Comparison of ENCODE assay signal across 19 cellular contexts in the genomic region with DNA sequence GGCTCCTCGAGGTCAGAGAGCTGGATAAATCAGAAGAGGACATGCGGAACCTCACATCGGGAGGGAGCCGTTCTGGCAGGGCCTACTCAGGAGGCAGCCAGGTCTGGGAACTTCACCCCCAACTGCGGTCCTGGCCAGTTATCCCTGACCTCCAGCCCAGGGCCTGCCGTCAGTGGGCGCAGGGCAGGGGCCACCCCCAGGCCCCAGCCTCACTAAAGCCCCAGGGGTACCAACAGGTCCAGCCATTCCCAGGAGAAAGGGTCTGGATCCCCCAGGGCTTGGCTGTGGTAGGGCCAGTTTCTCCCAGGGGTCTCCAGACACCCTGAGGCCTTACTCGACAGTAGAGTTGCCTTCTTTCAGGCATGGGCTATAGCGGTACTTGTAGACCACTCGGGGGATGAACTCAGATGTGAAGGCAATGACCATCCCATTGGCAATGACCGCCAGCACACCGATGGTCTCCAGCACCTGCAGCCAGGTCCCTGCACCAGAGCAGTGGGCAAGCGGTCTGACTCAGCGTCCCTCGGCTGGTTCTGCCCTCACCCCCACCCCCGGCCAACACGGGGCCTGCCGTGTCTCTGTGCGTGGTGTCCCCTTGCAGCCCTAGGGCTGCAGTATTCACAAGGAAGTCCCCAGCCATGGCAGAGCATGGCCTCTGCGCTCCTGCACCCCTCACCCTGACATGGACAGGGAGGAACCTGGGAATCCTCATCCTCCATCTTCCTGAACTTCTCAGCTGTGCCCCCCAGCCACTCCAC. TPM values are rescaled to one million over a fixed set of nuclear protein-coding genes. Genes with fewer than 3 reads are reported as not detected.
DNase-seq lines count a peak whose midpoint lies in the region; ATAC-seq lines count a peak whose summit lies in the region.
"Had no signal": no experiment of that assay in that cellular context is flagged by ENCODE, and none has a peak within 500 bp of the region (broad histone marks: within the 10 kb centered on the region; RNA-seq: fewer than 3 reads in every experiment).

No MANE protein-coding gene starts in this region.

- H3K23ac ChIP-seq in neuronal stem cell (ENCODE audit: low read depth, low read length, poor library complexity): no peak overlapping the region

- H3K27ac Mint-ChIP-seq in activated T-cell treated with anti-CD3 and anti-CD28 coated beads, Interleukin-2, amount 50 U/mL, for 24 hours: no peak overlapping the region
- no peak overlapping the region for H3K27ac Mint-ChIP-seq in activated T-cell treated with anti-CD3 and anti-CD28 coated beads, Interleukin-2, amount 50 U/mL, for 72 hours
- H3K27ac Mint-ChIP-seq in CD4-positive, CD25-positive, alpha-beta regulatory T cell: peak overlapping the region in 2 of 3 donors; percentile 9 to 36
- H3K27ac Mint-ChIP-seq in activated T-helper 1 cell treated with anti-CD3 and anti-CD28 coated beads, Interleukin-12 subunit alpha, Interleukin-12 subunit beta, Interleukin-2, Interleukin-4 antibody, amounts not matched to agents 30 ng/mL and 10 ng/mL and 1 ng/mL, durations not matched to agents 14 hours and 24 hours and 36 hours: no peak overlapping the region

- intact Hi-C loops in activated T-helper 1 cell treated with anti-CD3 and anti-CD28 coated beads, Interleukin-12 subunit alpha, Interleukin-12 subunit beta, Interleukin-2, Interleukin-4 antibody, amounts not matched to agents 30 ng/mL and 10 ng/mL and 1 ng/mL, durations not matched to agents 14 hours and 24 hours and 36 hours (cut with micrococcal nuclease): loop anchor here (5.0 kb wide), 1 partner anchor 107 kb away; a partner anchor contains a TSS

- H3K27me3 Mint-ChIP-seq in activated T-cell treated with anti-CD3 and anti-CD28 coated beads, Interleukin-2, amount 50 U/mL, for 24 hours: no peaks in the 10 kb centered on the region
- no peaks in the 10 kb centered on the region for H3K27me3 Mint-ChIP-seq in activated T-cell treated with anti-CD3 and anti-CD28 coated beads, Interleukin-2, amount 50 U/mL, for 72 hours (ENCODE audit: low read depth)
- H3K27me3 Mint-ChIP-seq in CD4-positive, CD25-positive, alpha-beta regulatory T cell: no peaks in the 10 kb centered on the region
- no peaks in the 10 kb centered on the region for H3K27me3 Mint-ChIP-seq in activated T-helper 1 cell treated with anti-CD3 and anti-CD28 coated beads, Interleukin-12 subunit alpha, Interleukin-12 subunit beta, Interleukin-2, Interleukin-4 antibody, amounts not matched to agents 30 ng/mL and 10 ng/mL and 1 ng/mL, durations not matched to agents 14 hours and 24 hours and 36 hours (ENCODE audit: insufficient read depth)

- peak overlapping the region; percentile 48 for H3K18ac ChIP-seq in neuronal stem cell (ENCODE audit: low read length)

- DNase-seq in activated T-cell treated with anti-CD3 and anti-CD28 coated beads, Interleukin-2, amount 50 U/mL, for 24 hours: peak; percentile 28
- DNase-seq in activated T-cell treated with anti-CD3 and anti-CD28 coated beads, Interleukin-2, amount 50 U/mL, for 72 hours: no peak
- no peak for DNase-seq in CD4-positive, CD25-positive, alpha-beta regulatory T cell
- DNase-seq in activated T-helper 1 cell treated with anti-CD3 and anti-CD28 coated beads, Interleukin-12 subunit alpha, Interleukin-12 subunit beta, Interleukin-2, Interleukin-4 antibody, amounts not matched to agents 30 ng/mL and 10 ng/mL and 1 ng/mL, durations not matched to agents 14 hours and 24 hours and 36 hours (ENCODE audit: low spot score): no peak
- DNase-seq in neuronal stem cell (ENCODE audit: low spot score) (no peak), DMS79 (lab: John Stamatoyannopoulos, UW) (no peak)
- DNase-seq: 8988T, DMS53, Karpas-422, NCI-H1417 treated with DMSO at 0.1 percent for 48 hours, NCI-H1930, NCI-H345, NCI-H524 treated with DMSO at 0.1 percent for 48 hours, PC-3, SJCRH30 had no signal

- H3K4me1 ChIP-seq in CD4-positive, CD25-positive, alpha-beta regulatory T cell (ENCODE audit: control insufficient read depth, insufficient read depth, low read length, poor library complexity, severe bottlenecking): peaks cover 18% of the 10 kb centered on the region
- H3K4me1 ChIP-seq in neuronal stem cell (ENCODE audit: control insufficient read depth in 2 of 2, insufficient read depth in 1 of 2, low read depth in 1 of 2, low read length in 2 of 2): peaks cover 0 to 7% of the 10 kb centered on the region in 2 donors
- H3K4me1 ChIP-seq: SJCRH30 had no signal

- H2BK5ac ChIP-seq in neuronal stem cell (ENCODE audit: low read length): no peak overlapping the region

- H4K8ac ChIP-seq in neuronal stem cell (ENCODE audit: low read depth, low read length): peak overlapping the region; percentile 48

- H2BK12ac ChIP-seq in neuronal stem cell (ENCODE audit: low read length): no peak overlapping the region

- no peak overlapping the region for H4K91ac ChIP-seq in neuronal stem cell (ENCODE audit: low read depth, low read length, poor library complexity)

- H3K4ac ChIP-seq in neuronal stem cell (ENCODE audit: low read length): no peak overlapping the region

- H2BK15ac ChIP-seq in neuronal stem cell (ENCODE audit: low read length): peak overlapping the region; percentile 9

- H3K79me1 ChIP-seq in neuronal stem cell (ENCODE audit: low read depth, low read length): no peaks in the 10 kb centered on the region

- H2AFZ ChIP-seq in neuronal stem cell (ENCODE audit: low read length): no peak overlapping the region

- peaks cover 1% of the 10 kb centered on the region for H3K36me3 Mint-ChIP-seq in activated T-cell treated with anti-CD3 and anti-CD28 coated beads, Interleukin-2, amount 50 U/mL, for 24 hours (ENCODE audit: low read depth)
- H3K36me3 Mint-ChIP-seq in activated T-cell treated with anti-CD3 and anti-CD28 coated beads, Interleukin-2, amount 50 U/mL, for 72 hours (ENCODE audit: insufficient read depth in 2 of 2): no peaks in the 10 kb centered on the region
- H3K36me3 Mint-ChIP-seq in CD4-positive, CD25-positive, alpha-beta regulatory T cell: peaks cover 8% of the 10 kb centered on the region
- peaks cover 10% of the 10 kb centered on the region for H3K36me3 Mint-ChIP-seq in activated T-helper 1 cell treated with anti-CD3 and anti-CD28 coated beads, Interleukin-12 subunit alpha, Interleukin-12 subunit beta, Interleukin-2, Interleukin-4 antibody, amounts not matched to agents 30 ng/mL and 10 ng/mL and 1 ng/mL, durations not matched to agents 14 hours and 24 hours and 36 hours (ENCODE audit: low read depth)

- no peaks in the 10 kb centered on the region for H3K36me3 ChIP-seq in CD4-positive, CD25-positive, alpha-beta regulatory T cell (ENCODE audit: control insufficient read depth, insufficient read depth, low read length)
- no peaks in the 10 kb centered on the region for H3K36me3 ChIP-seq in neuronal stem cell (replicated peaks in 1 of 2; ENCODE audit: control insufficient read depth in 2 of 2, insufficient read depth in 2 of 2, low read length in 2 of 2)
- H3K36me3 ChIP-seq: SJCRH30 had no signal

- no peak overlapping the region for H3K27ac ChIP-seq in CD4-positive, CD25-positive, alpha-beta regulatory T cell (ENCODE audit: insufficient read depth, low read length, poor library complexity, severe bottlenecking)
- no peak overlapping the region for H3K27ac ChIP-seq in neuronal stem cell (replicated peaks; ENCODE audit: low read length)
- H3K27ac ChIP-seq: RWPE1, SJCRH30 had no signal

- peak overlapping the region; percentile 89 for H3K14ac ChIP-seq in neuronal stem cell (ENCODE audit: low read length)

- H3K4me1 Mint-ChIP-seq in activated T-cell treated with anti-CD3 and anti-CD28 coated beads, Interleukin-2, amount 50 U/mL, for 24 hours (ENCODE audit: low read depth): peaks cover 21% of the 10 kb centered on the region
- peaks cover 19% of the 10 kb centered on the region for H3K4me1 Mint-ChIP-seq in activated T-cell treated with anti-CD3 and anti-CD28 coated beads, Interleukin-2, amount 50 U/mL, for 72 hours (ENCODE audit: low read depth)
- H3K4me1 Mint-ChIP-seq in CD4-positive, CD25-positive, alpha-beta regulatory T cell: peaks cover under 1 to 18% (median 8%) of the 10 kb centered on the region in 4 donors
- peaks cover 20% of the 10 kb centered on the region for H3K4me1 Mint-ChIP-seq in activated T-helper 1 cell treated with anti-CD3 and anti-CD28 coated beads, Interleukin-12 subunit alpha, Interleukin-12 subunit beta, Interleukin-2, Interleukin-4 antibody, amounts not matched to agents 30 ng/mL and 10 ng/mL and 1 ng/mL, durations not matched to agents 14 hours and 24 hours and 36 hours (ENCODE audit: low read depth)

- no CpG with 5 or more reads among the region's 20 CpGs for WGBS in neuronal stem cell (ENCODE audit: extremely low coverage in 2 of 2, insufficient read length in 2 of 2, insufficient replicate concordance in 1 of 2), 2 donors

- ATAC-seq in activated T-cell treated with anti-CD3 and anti-CD28 coated beads, Interleukin-2, amount 50 U/mL, for 72 hours (replicated peaks in 1 of 2): no peak
- ATAC-seq in CD4-positive, CD25-positive, alpha-beta regulatory T cell (ENCODE audit: low read depth in 2 of 2): no peak
- ATAC-seq in esophagus mucosa: no peak
- ATAC-seq in HG03469 (IDR thresholded peaks at IDR 0.05; ENCODE audit: unreplicated experiment): no peak
- ATAC-seq: PC-3 had no signal

- no peaks in the 10 kb centered on the region for H3K9me3 Mint-ChIP-seq in activated T-cell treated with anti-CD3 and anti-CD28 coated beads, Interleukin-2, amount 50 U/mL, for 24 hours
- H3K9me3 Mint-ChIP-seq in activated T-cell treated with anti-CD3 and anti-CD28 coated beads, Interleukin-2, amount 50 U/mL, for 72 hours: no peaks in the 10 kb centered on the region
- no peaks in the 10 kb centered on the region for H3K9me3 Mint-ChIP-seq in CD4-positive, CD25-positive, alpha-beta regulatory T cell
- H3K9me3 Mint-ChIP-seq in activated T-helper 1 cell treated with anti-CD3 and anti-CD28 coated beads, Interleukin-12 subunit alpha, Interleukin-12 subunit beta, Interleukin-2, Interleukin-4 antibody, amounts not matched to agents 30 ng/mL and 10 ng/mL and 1 ng/mL, durations not matched to agents 14 hours and 24 hours and 36 hours: no peaks in the 10 kb centered on the region

- H3K9me3 ChIP-seq in CD4-positive, CD25-positive, alpha-beta regulatory T cell (ENCODE audit: control insufficient read depth in 2 of 2, low read length in 2 of 2): no peaks in the 10 kb centered on the region
- H3K9me3 ChIP-seq in neuronal stem cell (replicated peaks in 1 of 2; ENCODE audit: control insufficient read depth in 2 of 2, insufficient read depth in 1 of 2, low read depth in 1 of 2, low read length in 2 of 2): peaks cover 0 to 3% of the 10 kb centered on the region in 2 donors
- H3K9me3 ChIP-seq: SJCRH30 had no signal

- H3K4me2 ChIP-seq in neuronal stem cell (ENCODE audit: insufficient read depth, low read length, poor library complexity, severe bottlenecking): no peak overlapping the region

- peak overlapping the region; percentile 75 for H2AK5ac ChIP-seq in neuronal stem cell (ENCODE audit: low read depth, low read length)

- H3K9ac ChIP-seq in neuronal stem cell (ENCODE audit: low read depth, low read length, poor library complexity): no peak overlapping the region

- H3K4me3 ChIP-seq in CD4-positive, CD25-positive, alpha-beta regulatory T cell (ENCODE audit: low read depth, low read length): no peak overlapping the region
- H3K4me3 ChIP-seq in neuronal stem cell (ENCODE audit: low read length in 2 of 2): no peak overlapping the region
- H3K4me3 ChIP-seq: SJCRH30 had no signal

- no peaks in the 10 kb centered on the region for H3K27me3 ChIP-seq in CD4-positive, CD25-positive, alpha-beta regulatory T cell (ENCODE audit: control insufficient read depth, insufficient read depth, low read length)
- H3K27me3 ChIP-seq in neuronal stem cell (ENCODE audit: control insufficient read depth in 3 of 3, insufficient read depth in 3 of 3, low read depth in 1 of 3, low read length in 3 of 3): peaks cover 15 to 60% (median 40%) of the 10 kb centered on the region in 3 experiments
- H3K27me3 ChIP-seq: SJCRH30 had no signal

- no peak overlapping the region for H3K4me3 Mint-ChIP-seq in activated T-cell treated with anti-CD3 and anti-CD28 coated beads, Interleukin-2, amount 50 U/mL, for 24 hours
- H3K4me3 Mint-ChIP-seq in activated T-cell treated with anti-CD3 and anti-CD28 coated beads, Interleukin-2, amount 50 U/mL, for 72 hours: no peak overlapping the region
- H3K4me3 Mint-ChIP-seq in CD4-positive, CD25-positive, alpha-beta regulatory T cell: peak overlapping the region; percentile 39 to 87 (median 57)
- H3K4me3 Mint-ChIP-seq in activated T-helper 1 cell treated with anti-CD3 and anti-CD28 coated beads, Interleukin-12 subunit alpha, Interleukin-12 subunit beta, Interleukin-2, Interleukin-4 antibody, amounts not matched to agents 30 ng/mL and 10 ng/mL and 1 ng/mL, durations not matched to agents 14 hours and 24 hours and 36 hours: peak overlapping the region; percentile 56

- H2BK120ac ChIP-seq in neuronal stem cell (ENCODE audit: low read depth, low read length): no peak overlapping the region

RNA-seq across cellular contexts. Expression of a gene that starts 4.6 kb away (rescaled TPM):
- 10 to 100 TPM; 59.3 to 68.4 TPM for total RNA-seq in activated T-cell treated with anti-CD3 and anti-CD28 coated beads, Interleukin-2, amount 50 U/mL, for 72 hours
- 387 TPM for total RNA-seq in CD4-positive, CD25-positive, alpha-beta regulatory T cell
- polyA plus RNA-seq in CD4-positive, CD25-positive, alpha-beta regulatory T cell: 100 to 1,000 TPM; 213 to 274 (median 220) TPM
- 38.3 and 43.9 TPM in 2 replicates for total RNA-seq in activated T-helper 1 cell treated with anti-CD3 and anti-CD28 coated beads, Interleukin-12 subunit alpha, Interleukin-12 subunit beta, Interleukin-2, Interleukin-4 antibody, amounts not matched to agents 30 ng/mL and 10 ng/mL and 1 ng/mL, durations not matched to agents 14 hours and 24 hours and 36 hours
- 15.1 TPM for polyA plus RNA-seq in neuronal stem cell (2013, experiment 1 of 2)
- polyA plus RNA-seq in neuronal stem cell (2013, experiment 2 of 2): 13.4 TPM
- total RNA-seq in esophagus mucosa: 15.4 TPM
- total RNA-seq: SJCRH30 had no signal

RNA-seq across cellular contexts. Expression of a gene that starts 22.4 kb away (rescaled TPM):
- 10 to 100 TPM; 34.3 to 56.5 TPM for total RNA-seq in activated T-cell treated with anti-CD3 and anti-CD28 coated beads, Interleukin-2, amount 50 U/mL, for 72 hours
- 153 TPM for total RNA-seq in CD4-positive, CD25-positive, alpha-beta regulatory T cell
- 10 to 100 TPM in 3 of 4 donors, 1 to 10 TPM in 1; 8.9 to 16.4 (median 12.3) TPM for polyA plus RNA-seq in CD4-positive, CD25-positive, alpha-beta regulatory T cell
- 33.1 and 33.8 TPM in 2 replicates for total RNA-seq in activated T-helper 1 cell treated with anti-CD3 and anti-CD28 coated beads, Interleukin-12 subunit alpha, Interleukin-12 subunit beta, Interleukin-2, Interleukin-4 antibody, amounts not matched to agents 30 ng/mL and 10 ng/mL and 1 ng/mL, durations not matched to agents 14 hours and 24 hours and 36 hours
- 2.8 TPM for polyA plus RNA-seq in neuronal stem cell (2013, experiment 1 of 2)
- polyA plus RNA-seq in neuronal stem cell (2013, experiment 2 of 2): 1.9 TPM
- total RNA-seq in esophagus mucosa: 12.8 TPM
- total RNA-seq: H4 had no signal

RNA-seq across cellular contexts. Expression of a gene that starts 25.4 kb away (rescaled TPM):
- 1 to 10 TPM in 1 of 2 donors, under 1 TPM in 1; 0.16 to 1.2 TPM for total RNA-seq in activated T-cell treated with anti-CD3 and anti-CD28 coated beads, Interleukin-2, amount 50 U/mL, for 72 hours
- 0.30 TPM for total RNA-seq in CD4-positive, CD25-positive, alpha-beta regulatory T cell
- under 1 TPM in 3 of 4 donors, not detected in 1; 0.09 to 0.75 (median 0.27) TPM for polyA plus RNA-seq in CD4-positive, CD25-positive, alpha-beta regulatory T cell
- not detected in 2 replicates for total RNA-seq in activated T-helper 1 cell treated with anti-CD3 and anti-CD28 coated beads, Interleukin-12 subunit alpha, Interleukin-12 subunit beta, Interleukin-2, Interleukin-4 antibody, amounts not matched to agents 30 ng/mL and 10 ng/mL and 1 ng/mL, durations not matched to agents 14 hours and 24 hours and 36 hours
- polyA plus RNA-seq in neuronal stem cell (2013, experiment 1 of 2): 0.40 TPM
- polyA plus RNA-seq in neuronal stem cell (2013, experiment 2 of 2): 0.40 TPM
- 359 TPM for total RNA-seq in esophagus mucosa
- total RNA-seq: SJCRH30 had no signal

RNA-seq across cellular contexts. Expression of a gene that starts 30.7 kb away (rescaled TPM):
- 10 to 100 TPM; 20.6 to 22.5 TPM for total RNA-seq in activated T-cell treated with anti-CD3 and anti-CD28 coated beads, Interleukin-2, amount 50 U/mL, for 72 hours
- 19.3 TPM for total RNA-seq in CD4-positive, CD25-positive, alpha-beta regulatory T cell
- polyA plus RNA-seq in CD4-positive, CD25-positive, alpha-beta regulatory T cell: 1 to 10 TPM; 6.1 to 8.3 (median 6.8) TPM
- 31.0 and 33.9 TPM in 2 replicates for total RNA-seq in activated T-helper 1 cell treated with anti-CD3 and anti-CD28 coated beads, Interleukin-12 subunit alpha, Interleukin-12 subunit beta, Interleukin-2, Interleukin-4 antibody, amounts not matched to agents 30 ng/mL and 10 ng/mL and 1 ng/mL, durations not matched to agents 14 hours and 24 hours and 36 hours
- 27.4 TPM for polyA plus RNA-seq in neuronal stem cell (2013, experiment 1 of 2)
- polyA plus RNA-seq in neuronal stem cell (2013, experiment 2 of 2): 26.0 TPM
- total RNA-seq in esophagus mucosa: 12.0 TPM

RNA-seq across cellular contexts. Expression of a gene that starts 50.1 kb away (rescaled TPM):
- 1 to 10 TPM; 2.1 to 2.7 TPM for total RNA-seq in activated T-cell treated with anti-CD3 and anti-CD28 coated beads, Interleukin-2, amount 50 U/mL, for 72 hours
- 0.99 TPM for total RNA-seq in CD4-positive, CD25-positive, alpha-beta regulatory T cell
- polyA plus RNA-seq in CD4-positive, CD25-positive, alpha-beta regulatory T cell: not detected
- 3.8 and 5.1 TPM in 2 replicates for total RNA-seq in activated T-helper 1 cell treated with anti-CD3 and anti-CD28 coated beads, Interleukin-12 subunit alpha, Interleukin-12 subunit beta, Interleukin-2, Interleukin-4 antibody, amounts not matched to agents 30 ng/mL and 10 ng/mL and 1 ng/mL, durations not matched to agents 14 hours and 24 hours and 36 hours
- 87.0 TPM for polyA plus RNA-seq in neuronal stem cell (2013, experiment 1 of 2)
- polyA plus RNA-seq in neuronal stem cell (2013, experiment 2 of 2): 87.3 TPM
- 0.32 TPM for total RNA-seq in esophagus mucosa

Comparison
In these comparisons a context has a peak if more than half of its experiments do, and no peak if none do; other contexts are left out.
1. H3K27ac Mint-ChIP-seq: peak in CD4-positive, CD25-positive, alpha-beta regulatory T cell (2 of 3); none in activated T-cell treated with anti-CD3 and anti-CD28 coated beads, Interleukin-2, amount 50 U/mL, for 24 hours (single experiment), activated T-cell treated with anti-CD3 and anti-CD28 coated beads, Interleukin-2, amount 50 U/mL, for 72 hours (single experiment) and activated T-helper 1 cell treated with anti-CD3 and anti-CD28 coated beads, Interleukin-12 subunit alpha, Interleukin-12 subunit beta, Interleukin-2, Interleukin-4 antibody, amounts not matched to agents 30 ng/mL and 10 ng/mL and 1 ng/mL, durations not matched to agents 14 hours and 24 hours and 36 hours (single experiment).
2. H3K4me3 Mint-ChIP-seq: peak in CD4-positive, CD25-positive, alpha-beta regulatory T cell (4 of 4) and activated T-helper 1 cell treated with anti-CD3 and anti-CD28 coated beads, Interleukin-12 subunit alpha, Interleukin-12 subunit beta, Interleukin-2, Interleukin-4 antibody, amounts not matched to agents 30 ng/mL and 10 ng/mL and 1 ng/mL, durations not matched to agents 14 hours and 24 hours and 36 hours (single experiment); none in activated T-cell treated with anti-CD3 and anti-CD28 coated beads, Interleukin-2, amount 50 U/mL, for 24 hours (single experiment) and activated T-cell treated with anti-CD3 and anti-CD28 coated beads, Interleukin-2, amount 50 U/mL, for 72 hours (0 of 2).
3. RNA of a gene that starts 25.4 kb away (total RNA-seq): 359 TPM in esophagus mucosa (single experiment); 0.16 to 1.2 TPM in activated T-cell treated with anti-CD3 and anti-CD28 coated beads, Interleukin-2, amount 50 U/mL, for 72 hours, 0.30 TPM in CD4-positive, CD25-positive, alpha-beta regulatory T cell (single experiment) and not detected in activated T-helper 1 cell treated with anti-CD3 and anti-CD28 coated beads, Interleukin-12 subunit alpha, Interleukin-12 subunit beta, Interleukin-2, Interleukin-4 antibody, amounts not matched to agents 30 ng/mL and 10 ng/mL and 1 ng/mL, durations not matched to agents 14 hours and 24 hours and 36 hours; every median in the first group is over 100 times any median in the second.